Comparison of ENCODE assay signal across 1 cellular context in the genomic region with DNA sequence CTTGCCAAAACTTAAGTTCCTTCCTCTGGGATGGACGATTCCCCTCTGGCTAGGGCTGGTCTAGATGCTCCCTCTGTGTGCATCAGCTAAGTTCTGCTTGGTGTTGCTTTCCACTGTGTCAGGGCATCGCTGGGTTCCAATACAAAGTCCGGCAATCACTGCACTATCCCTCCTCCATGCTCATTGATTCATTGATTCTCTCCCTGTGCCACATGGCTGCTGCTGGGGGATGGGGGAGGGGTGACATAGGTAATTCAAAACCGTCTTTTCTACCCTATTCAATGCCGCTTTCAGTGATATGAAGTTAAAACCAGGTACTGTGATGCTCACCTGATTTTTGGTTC.
TF ChIP-seq lines count a peak whose summit lies in the region.

No MANE protein-coding gene starts in this region.

TF ChIP-seq in GM23338, 12 proteins besides CTCF, POLR2A, EP300 and RAD21 (continued from another document):
- no peak for TF ChIP-seq STAT1 (IDR thresholded peaks at IDR 0.05; ENCODE audit: unreplicated experiment)
